24 cellular contexts compared by ENCODE assay signal in genomic region chr3:151675858-151676615, GRCh38. TPM values are rescaled to one million over a fixed set of nuclear protein-coding genes. Genes with fewer than 3 reads are reported as not detected.
"Had no signal": no experiment of that assay in that cellular context is flagged by ENCODE, and none has a peak within 500 bp of the region (broad histone marks: within the 10 kb centered on the region; RNA-seq: fewer than 3 reads in every experiment).

No MANE protein-coding gene starts in this region.

- H3K27ac ChIP-seq: thyroid gland, VCaP had no signal

- H3K4me1 ChIP-seq: thyroid gland had no signal

- DNase-seq: activated CD4-positive, alpha-beta memory T cell treated with anti-CD3 and anti-CD28 coated beads for 36 hours; activated CD4-positive, alpha-beta T cell treated with anti-CD3 and anti-CD28 coated beads for 36 hours; activated effector memory CD4-positive, alpha-beta T cell treated with anti-CD3 and anti-CD28 coated beads, Interleukin-2, amount 50 U/mL, for 16 hours; activated T-cell treated with anti-CD3 and anti-CD28 coated beads, Interleukin-2, amount 50 U/mL, for 4 hours; central memory CD4-positive, alpha-beta T cell; cortex of kidney; effector CD8-positive, alpha-beta T cell; hippocampal formation; kidney; left ventricle myocardium superior; retina; stimulated activated CD4-positive, alpha-beta T cell treated with anti-CD3 and anti-CD28 coated beads, Interleukin-15, amount 100 ng/mL, for 24 hours; stimulated activated CD4-positive, alpha-beta T cell treated with anti-CD3 and anti-CD28 coated beads, Interleukin-4, amount 100 ng/mL, for 1 hour; stimulated activated naive B cell treated with anti-CD40 and anti-IgM and Interleukin-4, amounts not matched to agents 10 μg/mL and 1 μg/mL and 100 μg/mL, for 72 hours; T-cell; T-helper 9 cell; thyroid gland had no signal

- H3K4me3 ChIP-seq: thyroid gland had no signal

- H3K9me3 ChIP-seq: thyroid gland had no signal

- ATAC-seq: activated CD4-positive, alpha-beta T cell treated with anti-CD3 and anti-CD28 coated beads for 36 hours; activated naive CD4-positive, alpha-beta T cell treated with anti-CD3 and anti-CD28 coated beads, Interleukin-2, amount 50 U/mL, for 72 hours; activated T-cell treated with anti-CD3 and anti-CD28 coated beads, Interleukin-2, amount 50 U/mL, for 4 hours; left ventricle myocardium superior; natural killer cell treated with Interleukin-12 subunit alpha and Interleukin-12 subunit beta and Interleukin-15 and Interleukin-18, amount 100 ng/mL, for 72 hours; stimulated activated naive B cell treated with anti-CD40 and anti-IgM and Interleukin-4, amounts not matched to agents 10 μg/mL and 1 μg/mL and 100 μg/mL, for 72 hours; T-cell had no signal

- H3K27me3 ChIP-seq: thyroid gland had no signal

- H3K36me3 ChIP-seq: thyroid gland had no signal

- FAIRE-seq: endothelial cell of umbilical vein, kidney had no signal

RNA-seq across cellular contexts. Expression of gene AADACL2, which starts 57.7 kb away (rescaled TPM):
- total RNA-seq: activated CD4-positive, alpha-beta memory T cell treated with anti-CD3 and anti-CD28 coated beads for 36 hours; activated CD4-positive, alpha-beta T cell treated with anti-CD3 and anti-CD28 coated beads for 36 hours; activated naive CD4-positive, alpha-beta T cell treated with anti-CD3 and anti-CD28 coated beads, Interleukin-2, amount 50 U/mL, for 72 hours; activated T-cell treated with anti-CD3 and anti-CD28 coated beads, Interleukin-2, amount 50 U/mL, for 4 hours; endothelial cell of umbilical vein; fibroblast of lung; glomerular endothelial cell; kidney; left ventricle myocardium superior; natural killer cell treated with Interleukin-12 subunit alpha and Interleukin-12 subunit beta and Interleukin-15 and Interleukin-18, amount 100 ng/mL, for 72 hours; skeletal muscle tissue; T-cell; thyroid gland had no signal
